Comparison of ENCODE assay signal across 1 cellular context in the genomic region with DNA sequence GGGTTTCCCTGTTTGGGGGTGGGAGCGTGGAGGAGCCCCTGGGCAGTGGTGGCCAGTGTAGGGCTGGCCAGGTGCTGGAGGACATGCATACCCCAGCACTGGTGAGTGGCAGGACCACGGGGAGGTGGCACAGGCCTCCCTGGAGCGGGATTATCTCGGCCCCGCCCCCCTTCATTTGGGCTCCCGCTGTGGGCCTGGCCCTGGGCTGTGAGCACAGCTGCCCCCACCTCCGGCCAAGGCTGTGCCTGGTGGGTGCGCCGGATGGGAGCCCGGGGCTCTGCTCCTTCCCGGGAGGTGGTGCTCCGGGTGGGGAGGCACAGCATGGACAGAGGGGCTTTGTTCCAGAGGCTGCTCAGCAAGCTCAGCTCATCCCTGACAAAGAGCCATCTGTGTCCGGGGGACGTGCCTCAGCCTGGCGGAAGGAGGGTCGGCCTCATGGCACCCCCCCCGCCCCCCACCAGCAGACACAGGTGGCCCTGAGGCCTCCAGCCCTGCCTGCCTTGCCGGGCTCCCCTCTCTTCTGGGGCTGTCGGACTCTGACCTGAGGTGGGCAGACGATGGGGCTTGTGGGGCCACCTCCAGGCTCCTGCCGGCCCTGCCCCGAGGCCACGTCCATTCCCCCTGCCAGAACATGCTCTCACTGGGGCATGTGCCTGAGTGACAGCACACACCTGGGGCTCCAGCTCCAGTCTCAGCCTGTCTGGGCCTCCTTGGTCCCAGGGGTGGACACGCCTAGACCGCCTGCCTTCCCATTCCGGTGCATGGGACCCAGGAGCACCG.
TF ChIP-seq lines count a peak whose summit lies in the region.

No MANE protein-coding gene starts in this region.

TF ChIP-seq in HepG2, 621 proteins besides CTCF, POLR2A, EP300 and RAD21 (continued from another document and continues in another):
- TF ChIP-seq LRRFIP1 (CRISPR knock-in tag; conservative IDR thresholded peaks at IDR 0.05) (no peak), TFE3 (CRISPR knock-in tag; IDR thresholded peaks at IDR 0.05) (no peak), ZNF770 (CRISPR knock-in tag; IDR thresholded peaks at IDR 0.05) (peak; percentile 69), ZNF552 (CRISPR knock-in tag; IDR thresholded peaks at IDR 0.05; ENCODE audit: borderline replicate concordance) (peak; percentile 82), ZNF138 (CRISPR knock-in tag; IDR thresholded peaks at IDR 0.05; ENCODE audit: low read depth) (no peak; the same call in 1 of the 2 replicates), ZKSCAN1 (IDR thresholded peaks at IDR 0.05; ENCODE audit: low read length) (no peak), NFE2L2 (IDR thresholded peaks at IDR 0.05; ENCODE audit: low read length) (no peak), SNRNP70 (IDR thresholded peaks at IDR 0.05; ENCODE audit: low read depth, low read length) (no peak), ZNF251 (CRISPR knock-in tag; IDR thresholded peaks at IDR 0.05) (no peak), SP4 (CRISPR knock-in tag; IDR thresholded peaks at IDR 0.05) (peak; percentile 67; the same call in 1 of the 2 replicates), FOSL1 (CRISPR knock-in tag; IDR thresholded peaks at IDR 0.05; ENCODE audit: borderline replicate concordance) (no peak), ZNF597 (CRISPR knock-in tag; IDR thresholded peaks at IDR 0.05) (no peak), DRAP1 (CRISPR knock-in tag; IDR thresholded peaks at IDR 0.05) (peak; percentile 54), SNAPC2 (CRISPR knock-in tag; IDR thresholded peaks at IDR 0.05) (peak; percentile 84; the same call in 1 of the 2 replicates), ZNF614 (CRISPR knock-in tag; IDR thresholded peaks at IDR 0.05; ENCODE audit: borderline replicate concordance) (peak; percentile 59; the same call in 1 of the 2 replicates), ZFP36L1 (CRISPR knock-in tag; IDR thresholded peaks at IDR 0.05) (no peak; the same call in 1 of the 2 replicates), JUN (CRISPR knock-in tag; IDR thresholded peaks at IDR 0.05) (no peak; the same call in 1 of the 2 replicates), ZKSCAN8 (CRISPR knock-in tag; IDR thresholded peaks at IDR 0.05; ENCODE audit: borderline replicate concordance) (no peak), SMAD1 (CRISPR knock-in tag; IDR thresholded peaks at IDR 0.05; ENCODE audit: borderline replicate concordance, low read depth) (peak; percentile 73; the same call in 1 of the 2 replicates), TBX3 (IDR thresholded peaks at IDR 0.05; ENCODE audit: borderline replicate concordance) (no peak), ZNF296 (CRISPR knock-in tag; conservative IDR thresholded peaks at IDR 0.05) (peak; percentile 53; the same call in 1 of the 2 replicates), ZMAT3 (CRISPR knock-in tag; conservative IDR thresholded peaks at IDR 0.05) (peak; percentile 69; the same call in 1 of the 2 replicates), MAZ (IDR thresholded peaks at IDR 0.05; ENCODE audit: borderline replicate concordance, low read depth, low read length) (no peak), MAZ (CRISPR knock-in tag; IDR thresholded peaks at IDR 0.05; ENCODE audit: low read depth) (peak; percentile 89), ZNF605 (CRISPR knock-in tag; IDR thresholded peaks at IDR 0.05) (no peak), MED1 (CRISPR knock-in tag; IDR thresholded peaks at IDR 0.05) (peak; percentile 93), POLR2G (IDR thresholded peaks at IDR 0.05; ENCODE audit: low read depth, low read length) (peak; percentile 84), ZMYM4 (CRISPR knock-in tag; IDR thresholded peaks at IDR 0.05) (peak; percentile 45; the same call in 1 of the 2 replicates), TOE1 (CRISPR knock-in tag; IDR thresholded peaks at IDR 0.05) (no peak), BRD4 (CRISPR knock-in tag; IDR thresholded peaks at IDR 0.05) (no peak), ZNF878 (CRISPR knock-in tag; IDR thresholded peaks at IDR 0.05) (no peak), SMARCE1 (IDR thresholded peaks at IDR 0.05; ENCODE audit: borderline replicate concordance) (no peak), ZBTB4 (CRISPR knock-in tag; IDR thresholded peaks at IDR 0.05; ENCODE audit: borderline replicate concordance) (no peak)
- TF ChIP-seq, protein P1, sequence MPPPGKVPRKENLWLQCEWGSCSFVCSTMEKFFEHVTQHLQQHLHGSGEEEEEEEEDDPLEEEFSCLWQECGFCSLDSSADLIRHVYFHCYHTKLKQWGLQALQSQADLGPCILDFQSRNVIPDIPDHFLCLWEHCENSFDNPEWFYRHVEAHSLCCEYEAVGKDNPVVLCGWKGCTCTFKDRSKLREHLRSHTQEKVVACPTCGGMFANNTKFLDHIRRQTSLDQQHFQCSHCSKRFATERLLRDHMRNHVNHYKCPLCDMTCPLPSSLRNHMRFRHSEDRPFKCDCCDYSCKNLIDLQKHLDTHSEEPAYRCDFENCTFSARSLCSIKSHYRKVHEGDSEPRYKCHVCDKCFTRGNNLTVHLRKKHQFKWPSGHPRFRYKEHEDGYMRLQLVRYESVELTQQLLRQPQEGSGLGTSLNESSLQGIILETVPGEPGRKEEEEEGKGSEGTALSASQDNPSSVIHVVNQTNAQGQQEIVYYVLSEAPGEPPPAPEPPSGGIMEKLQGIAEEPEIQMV (CRISPR knock-in tag; IDR thresholded peaks at IDR 0.05; ENCODE audit: low read depth): 0 out of 2 replicates have a peak, but pooled peaks have one; percentile 51
- TF ChIP-seq, protein P2, sequence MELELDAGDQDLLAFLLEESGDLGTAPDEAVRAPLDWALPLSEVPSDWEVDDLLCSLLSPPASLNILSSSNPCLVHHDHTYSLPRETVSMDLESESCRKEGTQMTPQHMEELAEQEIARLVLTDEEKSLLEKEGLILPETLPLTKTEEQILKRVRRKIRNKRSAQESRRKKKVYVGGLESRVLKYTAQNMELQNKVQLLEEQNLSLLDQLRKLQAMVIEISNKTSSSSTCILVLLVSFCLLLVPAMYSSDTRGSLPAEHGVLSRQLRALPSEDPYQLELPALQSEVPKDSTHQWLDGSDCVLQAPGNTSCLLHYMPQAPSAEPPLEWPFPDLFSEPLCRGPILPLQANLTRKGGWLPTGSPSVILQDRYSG (CRISPR knock-in tag; IDR thresholded peaks at IDR 0.05): 0 out of 2 replicates have a peak, but pooled peaks have one; percentile 59
- TF ChIP-seq, protein P3, sequence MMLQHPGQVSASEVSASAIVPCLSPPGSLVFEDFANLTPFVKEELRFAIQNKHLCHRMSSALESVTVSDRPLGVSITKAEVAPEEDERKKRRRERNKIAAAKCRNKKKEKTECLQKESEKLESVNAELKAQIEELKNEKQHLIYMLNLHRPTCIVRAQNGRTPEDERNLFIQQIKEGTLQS (CRISPR knock-in tag; IDR thresholded peaks at IDR 0.05): no peak
- TF ChIP-seq, protein P4, sequence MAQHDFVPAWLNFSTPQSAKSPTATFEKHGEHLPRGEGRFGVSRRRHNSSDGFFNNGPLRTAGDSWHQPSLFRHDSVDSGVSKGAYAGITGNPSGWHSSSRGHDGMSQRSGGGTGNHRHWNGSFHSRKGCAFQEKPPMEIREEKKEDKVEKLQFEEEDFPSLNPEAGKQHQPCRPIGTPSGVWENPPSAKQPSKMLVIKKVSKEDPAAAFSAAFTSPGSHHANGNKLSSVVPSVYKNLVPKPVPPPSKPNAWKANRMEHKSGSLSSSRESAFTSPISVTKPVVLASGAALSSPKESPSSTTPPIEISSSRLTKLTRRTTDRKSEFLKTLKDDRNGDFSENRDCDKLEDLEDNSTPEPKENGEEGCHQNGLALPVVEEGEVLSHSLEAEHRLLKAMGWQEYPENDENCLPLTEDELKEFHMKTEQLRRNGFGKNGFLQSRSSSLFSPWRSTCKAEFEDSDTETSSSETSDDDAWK (CRISPR knock-in tag; IDR thresholded peaks at IDR 0.05): no peak
- TF ChIP-seq, protein P5, sequence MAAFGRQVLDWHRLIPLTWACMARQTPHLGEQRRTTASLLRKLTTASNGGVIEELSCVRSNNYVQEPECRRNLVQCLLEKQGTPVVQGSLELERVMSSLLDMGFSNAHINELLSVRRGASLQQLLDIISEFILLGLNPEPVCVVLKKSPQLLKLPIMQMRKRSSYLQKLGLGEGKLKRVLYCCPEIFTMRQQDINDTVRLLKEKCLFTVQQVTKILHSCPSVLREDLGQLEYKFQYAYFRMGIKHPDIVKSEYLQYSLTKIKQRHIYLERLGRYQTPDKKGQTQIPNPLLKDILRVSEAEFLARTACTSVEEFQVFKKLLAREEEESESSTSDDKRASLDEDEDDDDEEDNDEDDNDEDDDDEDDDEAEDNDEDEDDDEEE (CRISPR knock-in tag; IDR thresholded peaks at IDR 0.05): no peak
- TF ChIP-seq, protein P6, sequence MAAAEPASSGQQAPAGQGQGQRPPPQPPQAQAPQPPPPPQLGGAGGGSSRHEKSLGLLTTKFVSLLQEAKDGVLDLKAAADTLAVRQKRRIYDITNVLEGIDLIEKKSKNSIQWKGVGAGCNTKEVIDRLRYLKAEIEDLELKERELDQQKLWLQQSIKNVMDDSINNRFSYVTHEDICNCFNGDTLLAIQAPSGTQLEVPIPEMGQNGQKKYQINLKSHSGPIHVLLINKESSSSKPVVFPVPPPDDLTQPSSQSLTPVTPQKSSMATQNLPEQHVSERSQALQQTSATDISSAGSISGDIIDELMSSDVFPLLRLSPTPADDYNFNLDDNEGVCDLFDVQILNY (CRISPR knock-in tag; conservative IDR thresholded peaks at IDR 0.05): no peak
- TF ChIP-seq, protein P7, sequence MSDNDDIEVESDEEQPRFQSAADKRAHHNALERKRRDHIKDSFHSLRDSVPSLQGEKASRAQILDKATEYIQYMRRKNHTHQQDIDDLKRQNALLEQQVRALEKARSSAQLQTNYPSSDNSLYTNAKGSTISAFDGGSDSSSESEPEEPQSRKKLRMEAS (IDR thresholded peaks at IDR 0.05): peak; percentile 90
